ENCODE assay signal across 1 cellular context in the genomic region with DNA sequence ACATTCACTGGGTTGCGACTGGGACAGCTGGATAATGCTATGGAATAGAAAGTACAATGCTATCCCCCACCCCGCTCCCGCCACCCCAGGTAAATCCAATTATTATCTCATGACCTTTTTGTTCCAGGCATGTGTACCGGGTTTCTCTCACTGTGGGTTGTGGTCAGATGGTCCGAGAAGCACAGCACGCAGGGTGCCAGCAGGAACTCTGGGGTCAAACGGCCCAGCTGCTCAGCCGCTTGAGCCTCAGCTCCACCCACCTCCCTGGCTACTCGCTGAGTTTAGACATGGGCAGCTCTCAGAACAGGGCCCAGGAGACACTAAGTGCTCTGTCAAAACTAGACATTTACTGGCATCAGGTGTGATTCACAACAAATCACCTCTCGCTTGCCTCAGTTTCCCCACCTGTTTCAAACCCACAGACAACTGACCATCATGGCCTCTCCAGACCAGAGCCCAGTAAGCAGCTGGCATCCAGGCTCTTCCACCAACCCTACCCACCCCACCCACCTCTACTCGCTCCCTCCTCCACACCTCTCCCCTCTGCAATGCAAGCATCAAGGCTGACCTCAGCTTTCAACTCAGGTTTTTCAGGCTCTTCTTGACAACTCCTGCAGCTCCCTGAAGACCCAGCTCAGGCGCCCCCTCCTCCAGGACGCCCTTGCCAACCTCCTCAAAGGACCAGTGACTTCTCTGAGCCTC.
TF ChIP-seq lines count a peak whose summit lies in the region.

No MANE protein-coding gene starts in this region.

TF ChIP-seq in IMR-90, 13 proteins besides CTCF, POLR2A, EP300 and RAD21 (continued from another document):
- TF ChIP-seq, protein P1, sequence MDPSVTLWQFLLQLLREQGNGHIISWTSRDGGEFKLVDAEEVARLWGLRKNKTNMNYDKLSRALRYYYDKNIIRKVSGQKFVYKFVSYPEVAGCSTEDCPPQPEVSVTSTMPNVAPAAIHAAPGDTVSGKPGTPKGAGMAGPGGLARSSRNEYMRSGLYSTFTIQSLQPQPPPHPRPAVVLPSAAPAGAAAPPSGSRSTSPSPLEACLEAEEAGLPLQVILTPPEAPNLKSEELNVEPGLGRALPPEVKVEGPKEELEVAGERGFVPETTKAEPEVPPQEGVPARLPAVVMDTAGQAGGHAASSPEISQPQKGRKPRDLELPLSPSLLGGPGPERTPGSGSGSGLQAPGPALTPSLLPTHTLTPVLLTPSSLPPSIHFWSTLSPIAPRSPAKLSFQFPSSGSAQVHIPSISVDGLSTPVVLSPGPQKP (IDR thresholded peaks at IDR 0.05; ENCODE audit: borderline replicate concordance, low read depth, low read length), result no peak
